In genomic region chr16:27771201-27771910, GRCh38 we compare ENCODE assay signal across 18 cellular contexts.
"Had no signal": no experiment of that assay in that cellular context is flagged by ENCODE, and none has a peak within 500 bp of the region (broad histone marks: within the 10 kb centered on the region; RNA-seq: fewer than 3 reads in every experiment).

No MANE protein-coding gene starts in this region.

- H3K4me3 ChIP-seq: coronary artery, prostate gland, right lobe of liver, testis, vagina had no signal

- H3K4me1 Mint-ChIP-seq: activated CD8-positive, alpha-beta memory T cell treated with anti-CD3 and anti-CD28 coated beads, Interleukin-2, amount 10 ng/mL, durations not matched to agents 7 days and 5 days; activated naive CD8-positive, alpha-beta T cell treated with anti-CD3 and anti-CD28 coated beads for 36 hours; naive B cell had no signal

- H3K27ac Mint-ChIP-seq: activated CD8-positive, alpha-beta memory T cell treated with anti-CD3 and anti-CD28 coated beads, Interleukin-2, amount 10 ng/mL, durations not matched to agents 7 days and 5 days; activated naive CD8-positive, alpha-beta T cell treated with anti-CD3 and anti-CD28 coated beads for 36 hours; stimulated activated naive CD8-positive, alpha-beta T cell treated with anti-CD3 and anti-CD28 coated beads, Interleukin-15, Interleukin-2, amounts not matched to agents 100 ng/mL and 50 ng/mL, for 24 hours had no signal

- H3K36me3 Mint-ChIP-seq: activated CD8-positive, alpha-beta memory T cell treated with anti-CD3 and anti-CD28 coated beads, Interleukin-2, amount 10 ng/mL, durations not matched to agents 7 days and 5 days had no signal

- H3K9me3 ChIP-seq: prostate gland, right lobe of liver, testis, vagina had no signal

- H3K27me3 Mint-ChIP-seq: activated CD8-positive, alpha-beta memory T cell treated with anti-CD3 and anti-CD28 coated beads, Interleukin-2, amount 10 ng/mL, durations not matched to agents 7 days and 5 days; activated naive CD8-positive, alpha-beta T cell treated with anti-CD3 and anti-CD28 coated beads for 36 hours; naive B cell; stimulated activated naive CD8-positive, alpha-beta T cell treated with anti-CD3 and anti-CD28 coated beads, Interleukin-15, Interleukin-2, amounts not matched to agents 100 ng/mL and 50 ng/mL, for 24 hours had no signal

- H3K27me3 ChIP-seq: right lobe of liver, testis, vagina had no signal

- DNase-seq: activated CD4-positive, alpha-beta T cell treated with anti-CD3 and anti-CD28 coated beads, Interleukin-2, amount 50 U/mL, for 48 hours; activated CD8-positive, alpha-beta memory T cell treated with anti-CD3 and anti-CD28 coated beads, Interleukin-2, amount 10 ng/mL, durations not matched to agents 7 days and 5 days; activated gamma-delta T cell treated with Interleukin-2 at 50 U/mL for 16 hours; activated naive CD8-positive, alpha-beta T cell treated with anti-CD3 and anti-CD28 coated beads for 36 hours; activated T-cell treated with anti-CD3 and anti-CD28 coated beads, Interleukin-2, amount 50 U/mL, for 4 hours; caudate nucleus; effector CD8-positive, alpha-beta T cell; naive B cell; occipital lobe; right lobe of liver; stimulated activated CD4-positive, alpha-beta T cell treated with anti-CD3 and anti-CD28 coated beads, Interleukin-2, amount 100 ng/mL, for 24 hours; SW 1271; testis had no signal

- H3K4me3 Mint-ChIP-seq: activated CD8-positive, alpha-beta memory T cell treated with anti-CD3 and anti-CD28 coated beads, Interleukin-2, amount 10 ng/mL, durations not matched to agents 7 days and 5 days; activated naive CD8-positive, alpha-beta T cell treated with anti-CD3 and anti-CD28 coated beads for 36 hours; activated T-cell treated with anti-CD3 and anti-CD28 coated beads, Interleukin-2, amount 50 U/mL, for 4 hours; naive B cell; stimulated activated naive CD8-positive, alpha-beta T cell treated with anti-CD3 and anti-CD28 coated beads, Interleukin-15, Interleukin-2, amounts not matched to agents 100 ng/mL and 50 ng/mL, for 24 hours had no signal

- H3K4me1 ChIP-seq: prostate gland, right lobe of liver, testis, vagina had no signal

- H3K36me3 ChIP-seq: prostate gland, right lobe of liver had no signal

- ATAC-seq: activated CD4-positive, CD25-positive, alpha-beta regulatory T cell treated with anti-CD3 and anti-CD28 coated beads, Interleukin-2, amount 50 U/mL, for 24 hours; activated CD8-positive, alpha-beta memory T cell treated with anti-CD3 and anti-CD28 coated beads, Interleukin-2, amount 10 ng/mL, durations not matched to agents 7 days and 5 days; activated T-cell treated with anti-CD3 and anti-CD28 coated beads, Interleukin-2, amount 50 U/mL, for 4 hours; right lobe of liver had no signal

- H3K27ac ChIP-seq: coronary artery, prostate gland, right lobe of liver, testis, vagina had no signal
